Comparison of ENCODE assay signal across 11 cellular contexts in the genomic region with DNA sequence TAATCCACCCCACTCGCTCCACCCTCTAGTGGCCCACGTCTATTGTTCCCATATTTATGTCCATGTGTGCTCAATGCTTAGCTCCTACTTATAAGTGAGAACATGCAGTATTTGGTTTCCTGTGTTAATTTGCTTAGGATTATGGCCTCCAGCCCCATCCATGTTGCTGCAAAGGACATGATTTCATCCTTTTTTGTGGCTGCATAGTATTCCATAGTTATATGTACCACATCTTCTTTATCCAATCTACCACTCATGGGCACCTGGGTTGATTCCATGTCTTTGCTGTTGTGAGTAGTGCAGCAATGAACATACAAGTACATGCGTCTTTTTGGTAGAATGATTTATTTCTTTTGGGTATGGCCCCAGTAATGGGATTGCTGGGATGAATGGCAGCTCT.
"Had no signal": no experiment of that assay in that cellular context is flagged by ENCODE, and none has a peak within 500 bp of the region (broad histone marks: within the 10 kb centered on the region; RNA-seq: fewer than 3 reads in every experiment).

No MANE protein-coding gene starts in this region.

- H3K27ac ChIP-seq: GM23248 had no signal

- ATAC-seq: GM23338, HCT116 had no signal

- H3K36me3 ChIP-seq: HAP-1 had no signal

- FAIRE-seq: H1, H54 had no signal

- H3K9me3 ChIP-seq: HAP-1 had no signal

- H3K4me2 ChIP-seq: GM23338 had no signal

- H3K4me3 ChIP-seq: GM23248, GM23338, HAP-1 had no signal

- H2AFZ ChIP-seq: GM23248, GM23338 had no signal

- DNase-seq: GM23248, GOT3, H7, H9, HCEC 1CT, HFFc6 had no signal

- H3K4me1 ChIP-seq: HAP-1 had no signal

- H3K9ac ChIP-seq: GM23248 had no signal
